27 cellular contexts compared by ENCODE assay signal in genomic region chr14:61401461-61401860, GRCh38.
DNase-seq lines count a peak whose midpoint lies in the region; ATAC-seq, FAIRE-seq and TF ChIP-seq lines count a peak whose summit lies in the region.
"Had no signal": no experiment of that assay in that cellular context is flagged by ENCODE, and none has a peak within 500 bp of the region (broad histone marks: within the 10 kb centered on the region; RNA-seq: fewer than 3 reads in every experiment).

No MANE protein-coding gene starts in this region.

- H3K4me3 Mint-ChIP-seq in activated naive CD4-positive, alpha-beta T cell treated with anti-CD3 and anti-CD28 coated beads for 36 hours = no peak overlapping the region
- H3K4me3 Mint-ChIP-seq in T-cell = peak overlapping the region in 2 of 3 donors; percentile 26 to 46
- peak overlapping the region; percentile 42 to 62 for H3K4me3 Mint-ChIP-seq in effector memory CD8-positive, alpha-beta T cell
- H3K4me3 Mint-ChIP-seq: stimulated activated memory B cell treated with anti-CD40 and anti-IgM and Interleukin-4, amounts not matched to agents 10 μg/mL and 1 μg/mL and 100 μg/mL, for 72 hours had no signal

- no peak for DNase-seq in activated naive CD4-positive, alpha-beta T cell treated with anti-CD3 and anti-CD28 coated beads for 36 hours
- DNase-seq in activated naive CD4-positive, alpha-beta T cell treated with Interleukin-2 at 50 U/mL for 16 hours = no peak
- DNase-seq in T-cell (no peak), urothelium cell line (ENCODE audit: low spot score) (no peak), small intestine (no peak), NOMO-1 treated with DMSO at 0.1 percent for 48 hours (lab: John Stamatoyannopoulos, UW; ENCODE audit: unreplicated experiment) (no peak), GM20000 (ENCODE audit: low spot score) (no peak)
- DNase-seq in effector memory CD8-positive, alpha-beta T cell = no peak
- DNase-seq: amygdala; esophagus squamous epithelium; hippocampal formation; left lung; NCI-H1092; NCI-H187; NCI-H526; stimulated activated CD4-positive, alpha-beta T cell treated with anti-CD3 and anti-CD28 coated beads, Interleukin-2, amount 100 ng/mL, for 48 hours; testis had no signal

- H3K36me3 Mint-ChIP-seq in activated naive CD4-positive, alpha-beta T cell treated with anti-CD3 and anti-CD28 coated beads for 36 hours (ENCODE audit: low read depth) = peaks cover 8% of the 10 kb centered on the region
- H3K36me3 Mint-ChIP-seq in T-cell = peaks cover 18% of the 10 kb centered on the region
- peaks cover 42% of the 10 kb centered on the region for H3K36me3 Mint-ChIP-seq in effector memory CD8-positive, alpha-beta T cell (ENCODE audit: insufficient read depth)
- H3K36me3 Mint-ChIP-seq: stimulated activated memory B cell treated with anti-CD40 and anti-IgM and Interleukin-4, amounts not matched to agents 10 μg/mL and 1 μg/mL and 100 μg/mL, for 72 hours had no signal

- FAIRE-seq in urothelium cell line (lab: Jason Lieb, UNC) = peak; percentile 95
- FAIRE-seq in small intestine (lab: Jason Lieb, UNC) = no peak
- FAIRE-seq: bronchial epithelial cell, G401.6, RCC 7860 had no signal

- intact Hi-C loops in activated naive CD4-positive, alpha-beta T cell treated with anti-CD3 and anti-CD28 coated beads for 36 hours (cut with micrococcal nuclease) = no loop called here

- POLR2A ChIA-PET in T-cell (lab: Charles Lee) = interaction anchor here in 1 of 2 donors (0.7 kb wide), 1 partner anchor 103 kb away, joined by 3 read pairs; no protein-coding TSS in a partner anchor

- no peaks in the 10 kb centered on the region for H3K27me3 Mint-ChIP-seq in activated naive CD4-positive, alpha-beta T cell treated with anti-CD3 and anti-CD28 coated beads for 36 hours (ENCODE audit: low read depth)
- no peaks in the 10 kb centered on the region for H3K27me3 Mint-ChIP-seq in T-cell
- H3K27me3 Mint-ChIP-seq in effector memory CD8-positive, alpha-beta T cell = no peaks in the 10 kb centered on the region

- no peaks in the 10 kb centered on the region for H3K4me1 ChIP-seq in small intestine (ENCODE audit: control insufficient read depth in 2 of 2, insufficient read depth in 1 of 2, low read depth in 1 of 2, low read length in 1 of 2)
- H3K4me1 ChIP-seq: gastroesophageal sphincter, SJSA1, testis had no signal

- no peak for TF ChIP-seq CTCF in GM20000 (IDR thresholded peaks at IDR 0.05; ENCODE audit: extremely low read depth, missing control alignments)

- H3K27me3 ChIP-seq in small intestine (ENCODE audit: control insufficient read depth in 2 of 2, insufficient read depth in 2 of 2, low read length in 2 of 2) = no peaks in the 10 kb centered on the region
- H3K27me3 ChIP-seq: BLaER1 treated with 17β-estradiol and CSF1 and Interleukin-3, amounts not matched to agents 10 nM and 100 nM; esophagus squamous epithelium; gastroesophageal sphincter; left lung; SJSA1; testis; vagina had no signal

- no peak overlapping the region for H3K4me3 ChIP-seq in small intestine (ENCODE audit: low read depth in 1 of 2, low read length in 2 of 2)
- H3K4me3 ChIP-seq: BLaER1 treated with 17β-estradiol and CSF1 and Interleukin-3, amounts not matched to agents 10 nM and 100 nM; coronary artery; esophagus squamous epithelium; gastroesophageal sphincter; left lung; SJSA1; skin epidermis; testis; vagina had no signal

- H3K27ac Mint-ChIP-seq in activated naive CD4-positive, alpha-beta T cell treated with anti-CD3 and anti-CD28 coated beads for 36 hours = peak overlapping the region; percentile 46
- peak overlapping the region; percentile 86 to 95 for H3K27ac Mint-ChIP-seq in T-cell
- H3K27ac Mint-ChIP-seq in effector memory CD8-positive, alpha-beta T cell = peak overlapping the region; percentile 69 to 85
- H3K27ac Mint-ChIP-seq: stimulated activated memory B cell treated with anti-CD40 and anti-IgM and Interleukin-4, amounts not matched to agents 10 μg/mL and 1 μg/mL and 100 μg/mL, for 72 hours had no signal

- CTCF ChIA-PET in activated naive CD4-positive, alpha-beta T cell treated with anti-CD3 and anti-CD28 coated beads for 36 hours (lab: Charles Lee) = interaction anchor here (0.6 to 1.7 kb wide), 2 partner anchors 18 to 98 kb away, joined by 3 to 4 read pairs; no protein-coding TSS in a partner anchor
- CTCF ChIA-PET in T-cell (lab: Charles Lee) = interaction anchor here in 1 of 2 donors (1.0 to 1.4 kb wide), 3 partner anchors 16 to 71 kb away, joined by 3 to 5 read pairs (median 4); no protein-coding TSS in a partner anchor

- no peaks in the 10 kb centered on the region for H3K9me3 Mint-ChIP-seq in activated naive CD4-positive, alpha-beta T cell treated with anti-CD3 and anti-CD28 coated beads for 36 hours
- no peaks in the 10 kb centered on the region for H3K9me3 Mint-ChIP-seq in T-cell
- H3K9me3 Mint-ChIP-seq in effector memory CD8-positive, alpha-beta T cell = no peaks in the 10 kb centered on the region
- H3K9me3 Mint-ChIP-seq: stimulated activated memory B cell treated with anti-CD40 and anti-IgM and Interleukin-4, amounts not matched to agents 10 μg/mL and 1 μg/mL and 100 μg/mL, for 72 hours had no signal

- WGBS in small intestine, 3 donors = 56 to 78% (median 63%) methylated on average over 2 of the region's 2 CpGs

- no peak for ATAC-seq in T-cell (replicated peaks in 1 of 4)
- ATAC-seq in effector memory CD8-positive, alpha-beta T cell (replicated peaks) = no peak
- ATAC-seq: gastroesophageal sphincter; left lung; stimulated activated memory B cell treated with anti-CD40 and anti-IgM and Interleukin-4, amounts not matched to agents 10 μg/mL and 1 μg/mL and 100 μg/mL, for 72 hours had no signal

- H3K4me1 Mint-ChIP-seq in activated naive CD4-positive, alpha-beta T cell treated with anti-CD3 and anti-CD28 coated beads for 36 hours (ENCODE audit: low read depth) = peaks cover 86% of the 10 kb centered on the region
- peaks cover 31 to 91% (median 89%) of the 10 kb centered on the region in 3 donors for H3K4me1 Mint-ChIP-seq in T-cell
- H3K4me1 Mint-ChIP-seq in effector memory CD8-positive, alpha-beta T cell (ENCODE audit: low read depth in 2 of 2) = peaks cover 63 to 83% of the 10 kb centered on the region in 2 donors
- H3K4me1 Mint-ChIP-seq: stimulated activated memory B cell treated with anti-CD40 and anti-IgM and Interleukin-4, amounts not matched to agents 10 μg/mL and 1 μg/mL and 100 μg/mL, for 72 hours had no signal

- H3K36me3 ChIP-seq in small intestine (ENCODE audit: control insufficient read depth in 2 of 2, insufficient read depth in 2 of 2, low read length in 2 of 2) = no peaks in the 10 kb centered on the region
- H3K36me3 ChIP-seq: esophagus squamous epithelium, gastroesophageal sphincter, left lung, SJSA1, vagina had no signal

- no peak overlapping the region for H3K27ac ChIP-seq in small intestine (ENCODE audit: low read depth in 1 of 2, low read length in 1 of 2)
- H3K27ac ChIP-seq: BLaER1 treated with 17β-estradiol and CSF1 and Interleukin-3, amounts not matched to agents 10 nM and 100 nM; coronary artery; esophagus squamous epithelium; gastroesophageal sphincter; left lung; SJSA1; testis; vagina had no signal

- no peaks in the 10 kb centered on the region for H3K9me3 ChIP-seq in small intestine (ENCODE audit: control insufficient read depth, low read depth)
- H3K9me3 ChIP-seq: esophagus squamous epithelium, gastroesophageal sphincter, left lung, SJSA1, testis, vagina had no signal
